10 cellular contexts compared by ENCODE assay signal in the genomic region with DNA sequence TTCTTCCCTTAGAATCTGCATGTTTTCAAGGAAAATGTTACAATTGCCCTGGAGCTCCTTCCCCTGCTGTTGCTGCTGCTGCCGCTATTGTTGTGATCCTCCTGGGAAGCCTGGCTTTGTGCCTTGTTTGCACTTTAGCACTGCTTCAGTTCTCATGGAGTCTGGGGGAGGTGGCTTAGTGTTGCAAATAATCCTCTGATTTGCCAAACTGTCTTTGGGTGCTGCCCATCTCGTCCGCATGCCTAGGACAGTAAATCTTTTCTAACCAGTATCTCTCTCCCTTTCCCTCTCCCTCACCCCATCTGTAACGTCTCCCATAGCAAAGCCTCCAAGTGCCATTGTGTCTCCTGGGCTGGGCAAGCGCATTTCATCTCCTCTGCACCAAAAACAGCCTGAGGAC.
DNase-seq lines count a peak whose midpoint lies in the region; ATAC-seq and TF ChIP-seq lines count a peak whose summit lies in the region.
"Had no signal": no experiment of that assay in that cellular context is flagged by ENCODE, and none has a peak within 500 bp of the region (broad histone marks: within the 10 kb centered on the region; RNA-seq: fewer than 3 reads in every experiment).

No MANE protein-coding gene starts in this region.

- no peak for ATAC-seq in HG02763 (IDR thresholded peaks at IDR 0.05; ENCODE audit: unreplicated experiment)
- no peak for ATAC-seq in GM21367 (IDR thresholded peaks at IDR 0.05; ENCODE audit: unreplicated experiment)
- ATAC-seq: lower lobe of right lung had no signal

- H3K4me3 ChIP-seq in AG10803 (ENCODE audit: low read length): no peak overlapping the region
- no peak overlapping the region for H3K4me3 ChIP-seq in adipocyte (ENCODE audit: low read length)
- H3K4me3 ChIP-seq in tibial artery: no peak overlapping the region
- H3K4me3 ChIP-seq: lower lobe of right lung had no signal

- peaks cover 20% of the 10 kb centered on the region for H3K4me1 ChIP-seq in adipocyte (ENCODE audit: control insufficient read depth, insufficient read depth, low read length)
- H3K4me1 ChIP-seq in tibial artery: peaks cover 0 to 7% (median 0%) of the 10 kb centered on the region in 4 donors
- H3K4me1 ChIP-seq: lower lobe of right lung had no signal

- H3K27me3 ChIP-seq in adipocyte (replicated peaks; ENCODE audit: control insufficient read depth, insufficient read depth, low read length) (peaks cover 19% of the 10 kb centered on the region), tibial artery (peaks cover 0 to 5% of the 10 kb centered on the region in 2 donors)

- H3K27ac ChIP-seq in tibial artery: no peak overlapping the region
- H3K27ac ChIP-seq: lower lobe of right lung had no signal

- H3K9ac ChIP-seq in adipocyte (ENCODE audit: low read length): no peak overlapping the region

- H3K9me3 ChIP-seq in adipocyte (ENCODE audit: control insufficient read depth, low read length) (no peaks in the 10 kb centered on the region), tibial artery (no peaks in the 10 kb centered on the region)
- H3K9me3 ChIP-seq: lower lobe of right lung had no signal

- intact Hi-C loops in tibial artery (cut with DNase I; ENCODE audit: low total_unique reads): no loop called here

- DNase-seq in AG10803 (ENCODE audit: low read depth) (peak; percentile 12), NCI-H1092 (lab: John Stamatoyannopoulos, UW) (peak; percentile 79), adipocyte (ENCODE audit: low read depth) (peak; percentile 53), inferior parietal cortex (ENCODE audit: extremely low spot score) (peak; percentile 47), activated T-cell treated with anti-CD3 and anti-CD28 coated beads for 4 hours (no peak), tibial artery (no peak)
- DNase-seq: lower lobe of right lung; stimulated activated CD4-positive, alpha-beta T cell treated with anti-CD3 and anti-CD28 coated beads, Interleukin-4, amount 100 ng/mL, for 1 hour had no signal

- TF ChIP-seq CTCF in AG10803 (conservative IDR thresholded peaks at IDR 0.05; ENCODE audit: low read length) (no peak), tibial artery (IDR thresholded peaks at IDR 0.05) (no peak)

- no peaks in the 10 kb centered on the region for H3K36me3 ChIP-seq in adipocyte (ENCODE audit: control insufficient read depth, insufficient read depth, low read length, severe bottlenecking)
- no peaks in the 10 kb centered on the region for H3K36me3 ChIP-seq in tibial artery
- H3K36me3 ChIP-seq: lower lobe of right lung had no signal

Comparison
In these comparisons a context has a peak if more than half of its experiments do, and no peak if none do; other contexts are left out.
1. DNase-seq: peak in AG10803 (single experiment), NCI-H1092 (single experiment), adipocyte (single experiment) and inferior parietal cortex (single experiment); none in activated T-cell treated with anti-CD3 and anti-CD28 coated beads for 4 hours (single experiment) and tibial artery (0 of 2).